Comparison of ENCODE assay signal across 23 cellular contexts in the genomic region with DNA sequence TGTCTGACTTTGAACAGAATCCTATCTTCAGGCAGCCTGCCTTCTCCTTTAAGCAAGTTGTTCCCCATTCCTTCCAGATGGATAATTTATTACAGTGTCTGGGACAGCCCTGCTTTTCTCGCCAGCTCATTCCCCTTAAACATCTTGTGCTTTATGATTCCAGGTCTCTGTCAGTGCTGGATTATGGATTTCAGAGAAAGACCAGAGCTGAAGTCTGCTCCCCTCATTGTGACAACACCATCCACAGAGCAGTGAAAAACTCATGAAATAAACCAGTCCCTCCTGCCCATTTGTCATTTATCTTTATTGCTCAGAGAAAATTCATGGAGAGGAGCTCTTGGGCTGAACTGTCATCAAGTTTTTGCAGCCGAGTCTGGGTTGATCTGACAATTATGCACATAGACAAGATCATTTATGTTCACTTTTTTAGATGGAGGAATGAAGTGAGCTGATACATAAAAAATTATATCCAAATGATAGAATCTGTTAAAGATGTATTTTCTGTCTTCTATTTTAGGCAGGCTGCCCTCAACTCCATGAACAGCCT.
"Had no signal": no experiment of that assay in that cellular context is flagged by ENCODE, and none has a peak within 500 bp of the region (broad histone marks: within the 10 kb centered on the region; RNA-seq: fewer than 3 reads in every experiment).

No MANE protein-coding gene starts in this region.

- ATAC-seq: left lobe of liver; mucosa of descending colon; natural killer cell treated with Interleukin-12 subunit alpha and Interleukin-12 subunit beta and Interleukin-15 and Interleukin-18, amount 100 ng/mL, for 72 hours; right lobe of liver; stimulated activated effector memory CD8-positive, alpha-beta T cell treated with anti-CD3 and anti-CD28 coated beads, Interleukin-12 subunit alpha, Interleukin-12 subunit beta, amount 100 ng/mL, for 72 hours; stimulated activated naive CD8-positive, alpha-beta T cell treated with anti-CD3 and anti-CD28 coated beads, Interleukin-15, Interleukin-2, amounts not matched to agents 100 U/mL and 50 U/mL, for 24 hours had no signal

- H3K4me3 ChIP-seq: esophagus muscularis mucosa, lung, mucosa of descending colon, neural progenitor cell, right lobe of liver, thoracic aorta, tibial nerve, upper lobe of left lung had no signal

- H3K36me3 Mint-ChIP-seq: memory B cell; naive B cell; natural killer cell treated with Interleukin-12 subunit alpha and Interleukin-12 subunit beta and Interleukin-15 and Interleukin-18, amount 100 ng/mL, for 72 hours; neural progenitor cell; stimulated activated effector memory CD8-positive, alpha-beta T cell treated with anti-CD3 and anti-CD28 coated beads, Interleukin-12 subunit alpha, Interleukin-12 subunit beta, amount 100 ng/mL, for 72 hours had no signal

- H3K4me1 ChIP-seq: parathyroid adenoma, right lobe of liver, tibial nerve, upper lobe of left lung had no signal

- H3K9me3 Mint-ChIP-seq: natural killer cell treated with Interleukin-12 subunit alpha and Interleukin-12 subunit beta and Interleukin-15 and Interleukin-18, amount 100 ng/mL, for 72 hours; neural progenitor cell; stimulated activated effector memory CD8-positive, alpha-beta T cell treated with anti-CD3 and anti-CD28 coated beads, Interleukin-12 subunit alpha, Interleukin-12 subunit beta, amount 100 ng/mL, for 72 hours had no signal

- H2AFZ ChIP-seq: neural progenitor cell, parathyroid adenoma had no signal

- H3K36me3 ChIP-seq: esophagus muscularis mucosa, neural progenitor cell, right lobe of liver, thoracic aorta, tibial nerve, upper lobe of left lung had no signal

- H3K4me2 ChIP-seq: neural progenitor cell had no signal

- DNase-seq: cerebellar nuclear complex; effector CD8-positive, alpha-beta T cell; foreskin melanocyte; mucosa of descending colon; naive B cell; right lobe of liver; small intestine; stimulated activated CD4-positive, alpha-beta T cell treated with anti-CD3 and anti-CD28 coated beads, Interleukin-2, amount 100 ng/mL, for 24 hours; stimulated activated CD4-positive, alpha-beta T cell treated with anti-CD3 and anti-CD28 coated beads, Interleukin-4, amount 100 ng/mL, for 24 hours; stimulated activated naive CD8-positive, alpha-beta T cell treated with anti-CD3 and anti-CD28 coated beads, Interleukin-15, Interleukin-2, amounts not matched to agents 100 U/mL and 50 U/mL, for 24 hours; substantia nigra; upper lobe of left lung had no signal

- H3K79me2 ChIP-seq: parathyroid adenoma had no signal

- H3K4me3 Mint-ChIP-seq: memory B cell; naive B cell; natural killer cell treated with Interleukin-12 subunit alpha and Interleukin-12 subunit beta and Interleukin-15 and Interleukin-18, amount 100 ng/mL, for 72 hours; neural progenitor cell; stimulated activated effector memory CD8-positive, alpha-beta T cell treated with anti-CD3 and anti-CD28 coated beads, Interleukin-12 subunit alpha, Interleukin-12 subunit beta, amount 100 ng/mL, for 72 hours had no signal

- H3K9me3 ChIP-seq: esophagus muscularis mucosa, mucosa of descending colon, right lobe of liver, thoracic aorta, tibial nerve, upper lobe of left lung had no signal

- H3K4me1 Mint-ChIP-seq: memory B cell; naive B cell; stimulated activated effector memory CD8-positive, alpha-beta T cell treated with anti-CD3 and anti-CD28 coated beads, Interleukin-12 subunit alpha, Interleukin-12 subunit beta, amount 100 ng/mL, for 72 hours had no signal

- H3K9ac ChIP-seq: neural progenitor cell, parathyroid adenoma had no signal

- H3K27ac ChIP-seq: esophagus muscularis mucosa, neural progenitor cell, parathyroid adenoma, right lobe of liver, thoracic aorta, tibial nerve, upper lobe of left lung had no signal

- H3K27me3 ChIP-seq: esophagus muscularis mucosa, neural progenitor cell, right lobe of liver, tibial nerve, upper lobe of left lung had no signal

- H3K27ac Mint-ChIP-seq: memory B cell; naive B cell; natural killer cell treated with Interleukin-12 subunit alpha and Interleukin-12 subunit beta and Interleukin-15 and Interleukin-18, amount 100 ng/mL, for 72 hours; neural progenitor cell; progenitor cell of endocrine pancreas; stimulated activated effector memory CD8-positive, alpha-beta T cell treated with anti-CD3 and anti-CD28 coated beads, Interleukin-12 subunit alpha, Interleukin-12 subunit beta, amount 100 ng/mL, for 72 hours had no signal
